ENCODE assay signal across 25 cellular contexts in genomic region chr4:61408163-61408562, GRCh38.
"Had no signal": no experiment of that assay in that cellular context is flagged by ENCODE, and none has a peak within 500 bp of the region (broad histone marks: within the 10 kb centered on the region; RNA-seq: fewer than 3 reads in every experiment).

No MANE protein-coding gene starts in this region.

- H3K9me3 Mint-ChIP-seq: activated B cell treated with CpG ODN at 0.5 μM for 24 hours; activated T-helper 17 cell treated with anti-CD3 and anti-CD28 coated beads, Interleukin-2, amount 50 U/mL, for 72 hours; dendritic cell treated with granulocyte-macrophage colony-stimulating factor and Interleukin-4, amounts not matched to agents 40 ng/mL and 50 ng/mL, for 4 days; stimulated activated naive B cell treated with anti-CD40 and anti-IgM and Interleukin-4, amounts not matched to agents 10 μg/mL and 1 μg/mL and 100 μg/mL, for 72 hours had no signal

- H3K4me1 ChIP-seq: testis, uterus had no signal

- ATAC-seq: activated CD4-positive, alpha-beta T cell treated with anti-CD3 and anti-CD28 coated beads for 36 hours; activated naive CD4-positive, alpha-beta T cell treated with anti-CD3 and anti-CD28 coated beads, Interleukin-2, amount 50 U/mL, for 72 hours; activated T-helper 17 cell treated with anti-CD3 and anti-CD28 coated beads, Interleukin-2, amount 50 U/mL, for 72 hours; effector memory CD8-positive, alpha-beta T cell; esophagus mucosa; left cardiac atrium; stimulated activated naive B cell treated with anti-CD40 and anti-IgM and Interleukin-4, amounts not matched to agents 10 μg/mL and 1 μg/mL and 100 μg/mL, for 72 hours had no signal

- H3K36me3 Mint-ChIP-seq: activated naive CD4-positive, alpha-beta T cell treated with anti-CD3 and anti-CD28 coated beads, Interleukin-2, amount 50 U/mL, for 72 hours; stimulated activated naive B cell treated with anti-CD40 and anti-IgM and Interleukin-4, amounts not matched to agents 10 μg/mL and 1 μg/mL and 100 μg/mL, for 72 hours had no signal

- DNase-seq: activated B cell treated with CpG ODN at 0.5 μM for 24 hours; activated CD4-positive, alpha-beta T cell treated with anti-CD3 and anti-CD28 coated beads for 36 hours; activated CD4-positive, alpha-beta T cell treated with anti-CD3 and anti-CD28 coated beads, Interleukin-2, amount 50 U/mL, for 4 hours; activated CD8-positive, alpha-beta memory T cell treated with anti-CD3 and anti-CD28 coated beads for 24 hours; activated CD8-positive, alpha-beta memory T cell treated with anti-CD3 and anti-CD28 coated beads, Interleukin-2, amount 50 U/mL, for 4 hours; activated T-cell treated with anti-CD3 and anti-CD28 coated beads, Interleukin-2, amount 50 U/mL, for 24 hours; aorta; brain microvascular endothelial cell; caudate nucleus; effector memory CD8-positive, alpha-beta T cell; foreskin melanocyte; head of caudate nucleus; hypothalamus; islet precursor cell; left cardiac atrium; stimulated activated CD4-positive, alpha-beta T cell treated with anti-CD3 and anti-CD28 coated beads, Interleukin-2, amount 100 ng/mL, for 48 hours; stimulated activated CD8-positive, alpha-beta memory T cell treated with anti-CD3 and anti-CD28 coated beads, Interleukin-4, amount 100 ng/mL, for 48 hours; stimulated activated naive B cell treated with anti-CD40 and anti-IgM and Interleukin-4, amounts not matched to agents 10 μg/mL and 1 μg/mL and 100 μg/mL, for 72 hours; T1000; testis; uterus had no signal

- H3K27me3 ChIP-seq: brain microvascular endothelial cell, testis had no signal

- H3K27ac Mint-ChIP-seq: activated B cell treated with CpG ODN at 0.5 μM for 24 hours; activated CD4-positive, alpha-beta T cell treated with anti-CD3 and anti-CD28 coated beads for 36 hours; activated naive CD4-positive, alpha-beta T cell treated with anti-CD3 and anti-CD28 coated beads, Interleukin-2, amount 50 U/mL, for 72 hours; activated T-cell treated with anti-CD3 and anti-CD28 coated beads, Interleukin-2, amount 50 U/mL, for 24 hours; activated T-helper 17 cell treated with anti-CD3 and anti-CD28 coated beads, Interleukin-2, amount 50 U/mL, for 72 hours; dendritic cell treated with granulocyte-macrophage colony-stimulating factor and Interleukin-4, amounts not matched to agents 40 ng/mL and 50 ng/mL, for 4 days; effector memory CD8-positive, alpha-beta T cell; stimulated activated naive B cell treated with anti-CD40 and anti-IgM and Interleukin-4, amounts not matched to agents 10 μg/mL and 1 μg/mL and 100 μg/mL, for 72 hours had no signal

- H3K4me3 Mint-ChIP-seq: activated B cell treated with CpG ODN at 0.5 μM for 24 hours; activated CD4-positive, alpha-beta T cell treated with anti-CD3 and anti-CD28 coated beads for 36 hours; activated T-cell treated with anti-CD3 and anti-CD28 coated beads, Interleukin-2, amount 50 U/mL, for 24 hours; activated T-helper 17 cell treated with anti-CD3 and anti-CD28 coated beads, Interleukin-2, amount 50 U/mL, for 72 hours; dendritic cell treated with granulocyte-macrophage colony-stimulating factor and Interleukin-4, amounts not matched to agents 40 ng/mL and 50 ng/mL, for 4 days; effector memory CD8-positive, alpha-beta T cell; stimulated activated naive B cell treated with anti-CD40 and anti-IgM and Interleukin-4, amounts not matched to agents 10 μg/mL and 1 μg/mL and 100 μg/mL, for 72 hours had no signal

- H3K9me3 ChIP-seq: testis, uterus had no signal

- H3K4me3 ChIP-seq: testis, uterus had no signal

- H3K27me3 Mint-ChIP-seq: activated B cell treated with CpG ODN at 0.5 μM for 24 hours; activated CD4-positive, alpha-beta T cell treated with anti-CD3 and anti-CD28 coated beads for 36 hours; activated T-cell treated with anti-CD3 and anti-CD28 coated beads, Interleukin-2, amount 50 U/mL, for 24 hours; activated T-helper 17 cell treated with anti-CD3 and anti-CD28 coated beads, Interleukin-2, amount 50 U/mL, for 72 hours; dendritic cell treated with granulocyte-macrophage colony-stimulating factor and Interleukin-4, amounts not matched to agents 40 ng/mL and 50 ng/mL, for 4 days; effector memory CD8-positive, alpha-beta T cell; stimulated activated naive B cell treated with anti-CD40 and anti-IgM and Interleukin-4, amounts not matched to agents 10 μg/mL and 1 μg/mL and 100 μg/mL, for 72 hours had no signal

- H3K36me3 ChIP-seq: brain microvascular endothelial cell, uterus had no signal

- H3K27ac ChIP-seq: brain microvascular endothelial cell, testis, uterus had no signal

- H3K4me1 Mint-ChIP-seq: activated B cell treated with CpG ODN at 0.5 μM for 24 hours; activated CD4-positive, alpha-beta T cell treated with anti-CD3 and anti-CD28 coated beads for 36 hours; activated T-helper 17 cell treated with anti-CD3 and anti-CD28 coated beads, Interleukin-2, amount 50 U/mL, for 72 hours; stimulated activated naive B cell treated with anti-CD40 and anti-IgM and Interleukin-4, amounts not matched to agents 10 μg/mL and 1 μg/mL and 100 μg/mL, for 72 hours had no signal
